8 cellular contexts compared by ENCODE assay signal in genomic region chr12:76621582-76622024, GRCh38.
DNase-seq lines count a peak whose midpoint lies in the region; ATAC-seq and TF ChIP-seq lines count a peak whose summit lies in the region.

No MANE protein-coding gene starts in this region.

- peak; percentile 99 for TF ChIP-seq CTCF in AG10803 (conservative IDR thresholded peaks at IDR 0.05; ENCODE audit: low read length)

- DNase-seq in AG10803 (ENCODE audit: low read depth) (peak; percentile 61), NCI-H345 treated with DMSO at 0.1 percent for 48 hours (lab: John Stamatoyannopoulos, UW; ENCODE audit: unreplicated experiment) (peak; percentile 80), cerebellum (ENCODE audit: low spot score) (peak; percentile 74), left lobe of liver (ENCODE audit: low spot score) (peak; percentile 75)
- DNase-seq in activated CD4-positive, CD25-positive, alpha-beta regulatory T cell treated with anti-CD3 and anti-CD28 coated beads, Interleukin-2, amount 50 U/mL, for 72 hours = peak; percentile 57
- peak; percentile 35 to 62 (median 57) for DNase-seq in stimulated activated CD4-positive, alpha-beta T cell treated with anti-CD3 and anti-CD28 coated beads, TNF-alpha, amount 100 ng/mL, for 24 hours (ENCODE audit: low read depth in 3 of 3)

- no peak overlapping the region for H3K4me3 ChIP-seq in AG10803 (ENCODE audit: low read length)

- peak; percentile 89 for ATAC-seq in GM18907 (IDR thresholded peaks at IDR 0.05; ENCODE audit: unreplicated experiment)
- peak; percentile 76 for ATAC-seq in HG03280 (IDR thresholded peaks at IDR 0.05; ENCODE audit: unreplicated experiment)
- ATAC-seq in left lobe of liver = peak; percentile 100
